In the genomic region with DNA sequence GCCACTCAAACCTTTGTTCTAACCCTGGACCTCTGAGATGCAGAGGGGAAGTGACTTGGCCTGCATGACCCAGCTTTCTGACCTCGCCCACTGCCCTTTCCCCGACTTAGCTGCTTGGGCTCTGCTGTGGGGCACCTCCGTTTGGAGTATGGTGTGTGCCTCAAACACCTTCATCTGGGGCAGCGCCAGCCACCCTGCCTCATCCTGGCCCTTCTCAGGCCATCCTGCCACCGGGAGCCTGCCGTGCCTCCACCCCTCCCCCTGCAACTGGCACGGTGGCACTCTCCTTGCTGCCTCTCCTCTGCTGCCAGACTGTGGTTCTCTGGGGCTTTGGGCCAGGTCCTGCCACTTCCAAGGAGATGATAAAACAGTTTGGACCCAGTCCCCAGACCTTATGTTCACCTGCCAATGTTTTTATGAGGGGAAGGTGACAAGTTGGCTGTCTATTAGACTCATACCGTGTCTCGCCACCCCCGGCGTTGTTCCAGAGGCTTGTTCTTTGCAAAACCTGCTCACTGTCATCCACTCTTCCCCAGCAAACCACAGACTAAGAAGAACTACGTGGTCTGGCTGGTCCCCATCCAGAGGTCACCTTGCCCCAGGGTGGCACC, we compare ENCODE assay signal across 10 cellular contexts. TPM values are rescaled to one million over a fixed set of nuclear protein-coding genes. Genes with fewer than 3 reads are reported as not detected.
DNase-seq lines count a peak whose midpoint lies in the region; ATAC-seq, FAIRE-seq and TF ChIP-seq lines count a peak whose summit lies in the region.
"Had no signal": no experiment of that assay in that cellular context is flagged by ENCODE, and none has a peak within 500 bp of the region (broad histone marks: within the 10 kb centered on the region; RNA-seq: fewer than 3 reads in every experiment).

No MANE protein-coding gene starts in this region.

- no peak for TF ChIP-seq POLR2A in A549 (IDR thresholded peaks at IDR 0.05; ENCODE audit: low read length)

- peak overlapping the region; percentile 46 for H3K4me2 ChIP-seq in A549
- peak overlapping the region; percentile 54 for H3K4me2 ChIP-seq in KMS-11
- no peak overlapping the region for H3K4me2 ChIP-seq in smooth muscle cell

- 0 out of 2 replicates have a peak, but pooled peaks cover 3% of the 10 kb centered on the region for H4K20me1 ChIP-seq in KMS-11 (ENCODE audit: insufficient read depth)
- H4K20me1 ChIP-seq in smooth muscle cell (ENCODE audit: low read depth): peaks cover 11% of the 10 kb centered on the region

- ATAC-seq in A549 (peak in 1 of 2 experiments; percentile 17; a peak in 1 of 6 replicates), memory B cell (ENCODE audit: low read depth) (no peak), GM19324 (IDR thresholded peaks at IDR 0.05; ENCODE audit: low FRiP score, unreplicated experiment) (no peak)

- H3K4me1 ChIP-seq in A549 (peaks cover 96% of the 10 kb centered on the region), KMS-11 (ENCODE audit: low read depth, poor library complexity, severe bottlenecking) (peaks cover 64% of the 10 kb centered on the region), smooth muscle cell (ENCODE audit: low read depth) (peaks cover 6% of the 10 kb centered on the region)

- H3K27me3 ChIP-seq in KMS-11 (ENCODE audit: insufficient read depth, low read depth): no peaks in the 10 kb centered on the region
- no peaks in the 10 kb centered on the region for H3K27me3 ChIP-seq in smooth muscle cell (ENCODE audit: low read depth)

- peaks cover 74% of the 10 kb centered on the region for H3K4me1 Mint-ChIP-seq in brain
- peaks cover 57% of the 10 kb centered on the region for H3K4me1 Mint-ChIP-seq in memory B cell

- no peaks in the 10 kb centered on the region for H3F3A ChIP-seq in smooth muscle cell (ENCODE audit: low read depth)

- H2AFZ ChIP-seq in KMS-11 (ENCODE audit: low read depth) (no peak overlapping the region), smooth muscle cell (ENCODE audit: low read depth) (no peak overlapping the region)

- H3K27me3 Mint-ChIP-seq in brain: no peaks in the 10 kb centered on the region
- no peaks in the 10 kb centered on the region for H3K27me3 Mint-ChIP-seq in memory B cell

- POLR2A ChIA-PET in A549 (lab: Yijun Ruan, JAX): no interaction called here

- no peaks in the 10 kb centered on the region for H3K9me3 ChIP-seq in A549
- H3K9me3 ChIP-seq in smooth muscle cell (replicated peaks; ENCODE audit: low read depth): no peaks in the 10 kb centered on the region

- WGBS in A549 (ENCODE audit: missing lambda C conversion rate): 59% methylated on average over 11 of the region's 12 CpGs
- 89% methylated on average over 12 of the region's 12 CpGs for WGBS in smooth muscle cell (ENCODE audit: low lambda C conversion rate)

- H3K9ac ChIP-seq in KMS-11 (no peak overlapping the region), smooth muscle cell (ENCODE audit: low read depth) (no peak overlapping the region)

- no peak for TF ChIP-seq EP300 in A549 (IDR thresholded peaks at IDR 0.05)

- H3K36me3 Mint-ChIP-seq in brain: no peaks in the 10 kb centered on the region
- H3K36me3 Mint-ChIP-seq in memory B cell: no peaks in the 10 kb centered on the region

- no peak for FAIRE-seq in A549 (lab: Jason Lieb, UNC)

- H3K4me3 Mint-ChIP-seq in brain: no peak overlapping the region
- peak overlapping the region; percentile 27 for H3K4me3 Mint-ChIP-seq in memory B cell

- CTCF ChIA-PET in A549 (lab: Yijun Ruan, JAX): interaction anchor here (0.7 to 2.8 kb wide), 5 partner anchors 11 to 539 kb away, joined by 3 to 8 read pairs (median 3); no protein-coding TSS in a partner anchor

- H3K27ac ChIP-seq in A549 (peak overlapping the region; percentile 27 to 69; a peak in 3 of 6 replicates), KMS-11 (no peak overlapping the region), smooth muscle cell (ENCODE audit: low read depth) (no peak overlapping the region)

- TF ChIP-seq RAD21 in A549 (conservative IDR thresholded peaks at IDR 0.05 in 1 of 2, IDR thresholded peaks at IDR 0.05 in 1 of 2): no peak

- H3K79me2 ChIP-seq in KMS-11 (ENCODE audit: insufficient read depth, low read depth) (no peaks in the 10 kb centered on the region; the same call in 1 of the 2 replicates), smooth muscle cell (ENCODE audit: low read depth) (peaks cover 11% of the 10 kb centered on the region)

- peak overlapping the region in 3 of 5 experiments; percentile 16 to 70 (median 60) for H3K27ac Mint-ChIP-seq in brain
- H3K27ac Mint-ChIP-seq in memory B cell: peak overlapping the region; percentile 94

- no peaks in the 10 kb centered on the region for H3K9me3 Mint-ChIP-seq in brain
- no peaks in the 10 kb centered on the region for H3K9me3 Mint-ChIP-seq in memory B cell

- no peak for TF ChIP-seq CTCF in A549 (IDR thresholded peaks at IDR 0.05)
- no peak for TF ChIP-seq CTCF in KMS-11 (conservative IDR thresholded peaks at IDR 0.05; ENCODE audit: low read depth, low read length)
- TF ChIP-seq CTCF in brain (conservative IDR thresholded peaks at IDR 0.05): no peak
- no peak for TF ChIP-seq CTCF in smooth muscle cell (IDR thresholded peaks at IDR 0.05; ENCODE audit: borderline replicate concordance, insufficient read depth, poor library complexity, severe bottlenecking)

- H3K4me3 ChIP-seq in A549: no peak overlapping the region
- H3K4me3 ChIP-seq in KMS-11 (IDR thresholded peaks at IDR 0.05; ENCODE audit: insufficient read depth, low read depth, low read length): no peak overlapping the region
- no peak overlapping the region for H3K4me3 ChIP-seq in smooth muscle cell

- H3K36me3 ChIP-seq in KMS-11 (ENCODE audit: insufficient read depth) (no peaks in the 10 kb centered on the region), smooth muscle cell (ENCODE audit: low read depth) (no peaks in the 10 kb centered on the region)

- no peak for DNase-seq in A549 (ENCODE audit: low read depth in 1 of 2, low spot score in 1 of 2)
- DNase-seq in memory B cell (ENCODE audit: low spot score in 2 of 2): no peak
- DNase-seq in NCI-H2107 treated with DMSO at 0.1 percent for 48 hours (lab: John Stamatoyannopoulos, UW; ENCODE audit: unreplicated experiment): no peak
- no peak for DNase-seq in NCI-H2227 treated with DMSO at 0.1 percent for 48 hours (lab: John Stamatoyannopoulos, UW)
- no peak for DNase-seq in smooth muscle cell (lab: John Stamatoyannopoulos, UW; ENCODE audit: unreplicated experiment)
- DNase-seq: DMS53, KBM-7 had no signal

TF ChIP-seq in A549, 52 proteins besides CTCF, POLR2A, EP300 and RAD21:
- TF ChIP-seq CEBPB (IDR thresholded peaks at IDR 0.05) (no peak), NR3C1 (IDR thresholded peaks at IDR 0.05) (no peak), POLR2AphosphoS2 (conservative IDR thresholded peaks at IDR 0.05; ENCODE audit: low read length) (no peak), CHD2 (IDR thresholded peaks at IDR 0.05; ENCODE audit: low read length, partially characterized antibody) (no peak), TP53 (CRISPR knock-in tag; IDR thresholded peaks at IDR 0.05) (no peak)
TF ChIP-seq in A549: peak in this region for 0.

RNA-seq across cellular contexts. Expression of gene SLC6A6, which starts 32.2 kb away (rescaled TPM):
- 73.3 and 76.2 TPM in 2 replicates for polyA plus RNA-seq in A549 (2011; rRNA removed)
- 39.4 and 55.1 TPM in 2 replicates for polyA plus RNA-seq in A549 (2012; cell fraction: cytosol; rRNA removed)
- 144 and 151 TPM in 2 replicates for polyA plus RNA-seq in A549 (2012; cell fraction: nucleus; rRNA removed)
- polyA plus RNA-seq in A549 (2017; fragmentation: RNase III; extraction: RNeasy Plus Mini Kit Qiagen cat#74134 plus additional on column Dnase treatment): 66.2 to 73.8 TPM (median 66.5 TPM) in 3 replicates
- polyA minus RNA-seq in A549 (2011; rRNA and poly(A)+ RNA removed): 141 and 148 TPM in 2 replicates
- 5.2 TPM for polyA plus RNA-seq in brain (ENCODE audit: insufficient read depth, low read depth, low replicate concordance)
- total RNA-seq in smooth muscle cell: 11.7 and 13.9 TPM in 2 replicates
- 8.5 and 9.4 TPM in 2 replicates for polyA plus RNA-seq in smooth muscle cell

Comparison
In these comparisons a context has a peak if more than half of its experiments do, and no peak if none do; other contexts are left out.
1. H3K27ac ChIP-seq: peak in A549 (2 of 2); none in KMS-11 (single experiment) and smooth muscle cell (single experiment).